Comparison of ENCODE assay signal across 8 cellular contexts in the genomic region with DNA sequence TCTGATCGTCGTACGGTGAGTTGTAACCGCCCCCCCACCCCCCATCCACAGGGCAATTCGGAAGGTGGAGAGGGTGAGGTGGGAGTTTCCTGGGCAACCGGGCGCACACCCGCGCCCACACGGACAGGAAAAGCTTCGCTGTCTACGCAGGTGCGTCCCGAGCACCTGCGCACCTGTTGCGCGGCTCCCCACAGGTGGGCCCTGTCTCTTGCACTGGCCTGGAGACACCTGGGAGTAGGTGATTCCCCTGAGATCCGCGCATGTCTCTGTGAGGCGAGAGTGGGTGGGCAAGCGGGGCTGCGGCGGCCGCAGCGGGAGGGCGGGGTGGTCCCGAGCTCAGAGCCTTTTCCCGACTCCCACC. TPM values are rescaled to one million over a fixed set of nuclear protein-coding genes. Genes with fewer than 3 reads are reported as not detected.
DNase-seq lines count a peak whose midpoint lies in the region; ATAC-seq and TF ChIP-seq lines count a peak whose summit lies in the region.

No MANE protein-coding gene starts in this region.

- H3K9me3 ChIP-seq in esophagus muscularis mucosa = no peaks in the 10 kb centered on the region

- peaks cover 0 to 64% (median 24%) of the 10 kb centered on the region in 4 donors for H3K27me3 ChIP-seq in esophagus muscularis mucosa

- no peak for TF ChIP-seq EP300 in esophagus muscularis mucosa (IDR thresholded peaks at IDR 0.05)

- intact Hi-C loops in esophagus muscularis mucosa (cut with DNase I) = no loop called here

- ATAC-seq in stimulated activated naive B cell treated with anti-CD40 and anti-IgM and Interleukin-4, amounts not matched to agents 10 μg/mL and 1 μg/mL and 100 μg/mL, for 72 hours (replicated peaks) = peak; percentile 49 to 53
- ATAC-seq in GM18909 (IDR thresholded peaks at IDR 0.05; ENCODE audit: poor library complexity, unreplicated experiment) = no peak

- WGBS in esophagus muscularis mucosa = 7% methylated on average over 20 of the region's 28 CpGs

- peaks cover 27 to 34% of the 10 kb centered on the region in 2 donors for H3K27me3 Mint-ChIP-seq in stimulated activated naive B cell treated with anti-CD40 and anti-IgM and Interleukin-4, amounts not matched to agents 10 μg/mL and 1 μg/mL and 100 μg/mL, for 72 hours

- peak overlapping the region; percentile 72 to 77 for H3K4me3 Mint-ChIP-seq in stimulated activated naive B cell treated with anti-CD40 and anti-IgM and Interleukin-4, amounts not matched to agents 10 μg/mL and 1 μg/mL and 100 μg/mL, for 72 hours

- H3K4me3 ChIP-seq in esophagus muscularis mucosa = peak overlapping the region; percentile 50 to 62 (median 54)

- H3K4me1 Mint-ChIP-seq in stimulated activated naive B cell treated with anti-CD40 and anti-IgM and Interleukin-4, amounts not matched to agents 10 μg/mL and 1 μg/mL and 100 μg/mL, for 72 hours = peaks cover 16 to 23% of the 10 kb centered on the region in 2 donors

- peak; percentile 18 for DNase-seq in NCI-H2029 (lab: John Stamatoyannopoulos, UW)
- DNase-seq in NCI-H2029 treated with DMSO at 0.1 percent for 48 hours (lab: John Stamatoyannopoulos, UW) = no peak
- peak; percentile 70 for DNase-seq in NCI-H345 (lab: John Stamatoyannopoulos, UW)
- DNase-seq in esophagus muscularis mucosa (ENCODE audit: extremely low spot score) = no peak
- no peak for DNase-seq in stimulated activated naive B cell treated with anti-CD40 and anti-IgM and Interleukin-4, amounts not matched to agents 10 μg/mL and 1 μg/mL and 100 μg/mL, for 72 hours
- DNase-seq in SKM-1 treated with dmso at 0.1 percent for 144 hours (lab: John Stamatoyannopoulos, UW; ENCODE audit: unreplicated experiment) = no peak
- DNase-seq in cerebellum (ENCODE audit: low spot score) = no peak

- no peaks in the 10 kb centered on the region for H3K36me3 ChIP-seq in esophagus muscularis mucosa

- peaks cover 11 to 28% (median 18%) of the 10 kb centered on the region in 4 donors for H3K4me1 ChIP-seq in esophagus muscularis mucosa

- no peak for TF ChIP-seq POLR2A in esophagus muscularis mucosa (IDR thresholded peaks at IDR 0.05; ENCODE audit: low read depth)

- H3K9me3 Mint-ChIP-seq in stimulated activated naive B cell treated with anti-CD40 and anti-IgM and Interleukin-4, amounts not matched to agents 10 μg/mL and 1 μg/mL and 100 μg/mL, for 72 hours = no peaks in the 10 kb centered on the region

- peak overlapping the region; percentile 73 for H3K27ac Mint-ChIP-seq in stimulated activated naive B cell treated with anti-CD40 and anti-IgM and Interleukin-4, amounts not matched to agents 10 μg/mL and 1 μg/mL and 100 μg/mL, for 72 hours

- TF ChIP-seq CTCF in esophagus muscularis mucosa (IDR thresholded peaks at IDR 0.05) = no peak

- no peak overlapping the region for H3K27ac ChIP-seq in esophagus muscularis mucosa (replicated peaks in 1 of 4)

- H3K36me3 Mint-ChIP-seq in stimulated activated naive B cell treated with anti-CD40 and anti-IgM and Interleukin-4, amounts not matched to agents 10 μg/mL and 1 μg/mL and 100 μg/mL, for 72 hours = peaks cover 0 to 7% of the 10 kb centered on the region in 2 donors

RNA-seq across cellular contexts. Expression of a gene that starts 0.5 kb away (rescaled TPM):
- total RNA-seq in esophagus muscularis mucosa (under 1 TPM in 1 of 4 donors, not detected in 3; 0.17 TPM), cerebellum (1.5 TPM)

RNA-seq across cellular contexts. Expression of a gene that starts 31.2 kb away (rescaled TPM):
- total RNA-seq in esophagus muscularis mucosa = 10 to 100 TPM; 20.2 to 33.0 (median 24.0) TPM
- 32.3 TPM for total RNA-seq in cerebellum

Comparison
In these comparisons a context has a peak if more than half of its experiments do, and no peak if none do; other contexts are left out.
1. DNase-seq: peak in NCI-H2029 (single experiment) and NCI-H345 (single experiment); none in NCI-H2029 treated with DMSO at 0.1 percent for 48 hours (single experiment), esophagus muscularis mucosa (single experiment), stimulated activated naive B cell treated with anti-CD40 and anti-IgM and Interleukin-4, amounts not matched to agents 10 μg/mL and 1 μg/mL and 100 μg/mL, for 72 hours (single experiment), SKM-1 treated with dmso at 0.1 percent for 144 hours (single experiment) and cerebellum (single experiment).